In genomic region chr17:69547947-69548346, GRCh38 we compare ENCODE assay signal across 19 cellular contexts.
DNase-seq lines count a peak whose midpoint lies in the region; ATAC-seq, FAIRE-seq and TF ChIP-seq lines count a peak whose summit lies in the region.
"Had no signal": no experiment of that assay in that cellular context is flagged by ENCODE, and none has a peak within 500 bp of the region (broad histone marks: within the 10 kb centered on the region; RNA-seq: fewer than 3 reads in every experiment).

No MANE protein-coding gene starts in this region.

- TF ChIP-seq POLR2A in GM12891 (IDR thresholded peaks at IDR 0.05; ENCODE audit: low read depth, low read length), result no peak

- intact Hi-C loops in cardiac septum (cut with DNase I), result no loop called here

- FAIRE-seq in GM12891 (lab: Jason Lieb, UNC), result peak; percentile 69
- FAIRE-seq: urothelium cell line had no signal

- ATAC-seq in GM19395 (IDR thresholded peaks at IDR 0.05; ENCODE audit: unreplicated experiment), result peak; percentile 88
- peak; percentile 56 for ATAC-seq in HG02840 (IDR thresholded peaks at IDR 0.05; ENCODE audit: low FRiP score, unreplicated experiment)
- peak; percentile 73 for ATAC-seq in HG03442 (IDR thresholded peaks at IDR 0.05; ENCODE audit: unreplicated experiment)
- ATAC-seq: activated CD8-positive, alpha-beta memory T cell treated with anti-CD3 and anti-CD28 coated beads, Interleukin-2, amount 10 ng/mL, durations not matched to agents 7 days and 5 days; sciatic nerve had no signal

- DNase-seq in GM12891 (ENCODE audit: insufficient read length, low spot score), result no peak
- DNase-seq in KBM-7, result no peak
- DNase-seq in NCI-H1048 (lab: John Stamatoyannopoulos, UW), result no peak
- DNase-seq in cardiac septum (ENCODE audit: low spot score), result no peak
- DNase-seq in NK-92 (lab: John Stamatoyannopoulos, UW; ENCODE audit: unreplicated experiment), result no peak
- DNase-seq: activated CD4-positive, CD25-positive, alpha-beta regulatory T cell treated with anti-CD3 and anti-CD28 coated beads, Interleukin-2, amount 50 U/mL, for 72 hours; activated CD8-positive, alpha-beta memory T cell treated with anti-CD3 and anti-CD28 coated beads, Interleukin-2, amount 10 ng/mL, durations not matched to agents 7 days and 5 days; activated gamma-delta T cell treated with Interleukin-2 at 50 U/mL for 16 hours; amniotic stem cell; caudate nucleus; effector CD4-positive, alpha-beta T cell; left lung; NCI-H2029; NCI-H510A treated with DMSO at 0.1 percent for 48 hours had no signal

- in situ Hi-C loops in KBM-7 (cut with MboI; ENCODE audit: low pct_unique_long_range_greater_than_20kb, low sequenced_read_pairs), result no loop called here

TF ChIP-seq in GM12891, 5 proteins besides CTCF, POLR2A, EP300 and RAD21:
- TF ChIP-seq POLR2AphosphoS5 (IDR thresholded peaks at IDR 0.05; ENCODE audit: low read depth, low read length) (no peak), SPI1 (IDR thresholded peaks at IDR 0.05; ENCODE audit: low read depth, low read length) (peak; percentile 78), PAX5 (IDR thresholded peaks at IDR 0.05; ENCODE audit: insufficient read depth, low read length, severe bottlenecking) (no peak), TAF1 (IDR thresholded peaks at IDR 0.05; ENCODE audit: low read depth, low read length) (no peak), POU2F2 (IDR thresholded peaks at IDR 0.05; ENCODE audit: low read depth, low read length) (peak; percentile 34; the same call in 1 of the 2 replicates)
TF ChIP-seq in GM12891: peak in this region for 2.
